In genomic region chr7:1644341-1645070, GRCh38 we compare ENCODE assay signal across 1 cellular context.
A peak's percentile ranks its signal among the peaks of the same experiment; 100 is the strongest.
TF ChIP-seq lines count a peak whose summit lies in the region.

No MANE protein-coding gene starts in this region.

TF ChIP-seq in HepG2, 621 proteins besides CTCF, POLR2A, EP300 and RAD21 (continued from another document and continues in another):
- TF ChIP-seq ZNF687 (CRISPR knock-in tag; IDR thresholded peaks at IDR 0.05) (peak; percentile 81), ELF4 (CRISPR knock-in tag; IDR thresholded peaks at IDR 0.05; ENCODE audit: borderline replicate concordance) (no peak), ZMYM3 (CRISPR knock-in tag; IDR thresholded peaks at IDR 0.05) (0 out of 2 replicates have a peak, but pooled peaks have one; percentile 8), ZFP1 (CRISPR knock-in tag; IDR thresholded peaks at IDR 0.05) (no peak), NKX3-1 (CRISPR knock-in tag; IDR thresholded peaks at IDR 0.05) (no peak), UBTF (CRISPR knock-in tag; IDR thresholded peaks at IDR 0.05) (peak; percentile 62), SKI (IDR thresholded peaks at IDR 0.05; ENCODE audit: partially characterized antibody) (peak; percentile 63), PITX1 (CRISPR knock-in tag; IDR thresholded peaks at IDR 0.05) (0 out of 2 replicates have a peak, but pooled peaks have one; percentile 30), ZNF547 (CRISPR knock-in tag; IDR thresholded peaks at IDR 0.05) (no peak), ZNF430 (CRISPR knock-in tag; IDR thresholded peaks at IDR 0.05) (peak; percentile 45; the same call in 1 of the 2 replicates), ZNF574 (CRISPR knock-in tag; IDR thresholded peaks at IDR 0.05) (0 out of 2 replicates have a peak, but pooled peaks have one; percentile 16), ZNF75D (CRISPR knock-in tag; IDR thresholded peaks at IDR 0.05; ENCODE audit: borderline replicate concordance) (no peak), ZNF768 (CRISPR knock-in tag; IDR thresholded peaks at IDR 0.05) (peak; percentile 96), ZIK1 (CRISPR knock-in tag; IDR thresholded peaks at IDR 0.05; ENCODE audit: borderline replicate concordance, low read depth) (0 out of 2 replicates have a peak, but pooled peaks have one; percentile 28), ZNF563 (CRISPR knock-in tag; IDR thresholded peaks at IDR 0.05) (peak; percentile 31; the same call in 1 of the 2 replicates), ZNF224 (CRISPR knock-in tag; IDR thresholded peaks at IDR 0.05) (no peak), ZNF263 (CRISPR knock-in tag; IDR thresholded peaks at IDR 0.05) (peak; percentile 97), SOX13 (IDR thresholded peaks at IDR 0.05) (no peak), SOX13 (CRISPR knock-in tag; conservative IDR thresholded peaks at IDR 0.05 in 1 of 2, IDR thresholded peaks at IDR 0.05 in 1 of 2) (no peak), HIVEP1 (CRISPR knock-in tag; IDR thresholded peaks at IDR 0.05) (no peak), ZFX (CRISPR knock-in tag; IDR thresholded peaks at IDR 0.05; ENCODE audit: low read depth) (peak; percentile 65), ZNF770 (CRISPR knock-in tag; IDR thresholded peaks at IDR 0.05) (peak; percentile 41; the same call in 1 of the 2 replicates), MAX (IDR thresholded peaks at IDR 0.05) (peak; percentile 53)
- TF ChIP-seq, protein P1, sequence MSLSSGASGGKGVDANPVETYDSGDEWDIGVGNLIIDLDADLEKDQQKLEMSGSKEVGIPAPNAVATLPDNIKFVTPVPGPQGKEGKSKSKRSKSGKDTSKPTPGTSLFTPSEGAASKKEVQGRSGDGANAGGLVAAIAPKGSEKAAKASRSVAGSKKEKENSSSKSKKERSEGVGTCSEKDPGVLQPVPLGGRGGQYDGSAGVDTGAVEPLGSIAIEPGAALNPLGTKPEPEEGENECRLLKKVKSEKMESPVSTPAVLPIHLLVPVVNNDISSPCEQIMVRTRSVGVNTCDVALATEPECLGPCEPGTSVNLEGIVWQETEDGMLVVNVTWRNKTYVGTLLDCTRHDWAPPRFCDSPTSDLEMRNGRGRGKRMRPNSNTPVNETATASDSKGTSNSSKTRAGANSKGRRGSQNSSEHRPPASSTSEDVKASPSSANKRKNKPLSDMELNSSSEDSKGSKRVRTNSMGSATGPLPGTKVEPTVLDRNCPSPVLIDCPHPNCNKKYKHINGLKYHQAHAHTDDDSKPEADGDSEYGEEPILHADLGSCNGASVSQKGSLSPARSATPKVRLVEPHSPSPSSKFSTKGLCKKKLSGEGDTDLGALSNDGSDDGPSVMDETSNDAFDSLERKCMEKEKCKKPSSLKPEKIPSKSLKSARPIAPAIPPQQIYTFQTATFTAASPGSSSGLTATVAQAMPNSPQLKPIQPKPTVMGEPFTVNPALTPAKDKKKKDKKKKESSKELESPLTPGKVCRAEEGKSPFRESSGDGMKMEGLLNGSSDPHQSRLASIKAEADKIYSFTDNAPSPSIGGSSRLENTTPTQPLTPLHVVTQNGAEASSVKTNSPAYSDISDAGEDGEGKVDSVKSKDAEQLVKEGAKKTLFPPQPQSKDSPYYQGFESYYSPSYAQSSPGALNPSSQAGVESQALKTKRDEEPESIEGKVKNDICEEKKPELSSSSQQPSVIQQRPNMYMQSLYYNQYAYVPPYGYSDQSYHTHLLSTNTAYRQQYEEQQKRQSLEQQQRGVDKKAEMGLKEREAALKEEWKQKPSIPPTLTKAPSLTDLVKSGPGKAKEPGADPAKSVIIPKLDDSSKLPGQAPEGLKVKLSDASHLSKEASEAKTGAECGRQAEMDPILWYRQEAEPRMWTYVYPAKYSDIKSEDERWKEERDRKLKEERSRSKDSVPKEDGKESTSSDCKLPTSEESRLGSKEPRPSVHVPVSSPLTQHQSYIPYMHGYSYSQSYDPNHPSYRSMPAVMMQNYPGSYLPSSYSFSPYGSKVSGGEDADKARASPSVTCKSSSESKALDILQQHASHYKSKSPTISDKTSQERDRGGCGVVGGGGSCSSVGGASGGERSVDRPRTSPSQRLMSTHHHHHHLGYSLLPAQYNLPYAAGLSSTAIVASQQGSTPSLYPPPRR (CRISPR knock-in tag; IDR thresholded peaks at IDR 0.05; ENCODE audit: borderline replicate concordance) = 0 out of 2 replicates have a peak, but pooled peaks have one; percentile 18
- TF ChIP-seq, protein P2, sequence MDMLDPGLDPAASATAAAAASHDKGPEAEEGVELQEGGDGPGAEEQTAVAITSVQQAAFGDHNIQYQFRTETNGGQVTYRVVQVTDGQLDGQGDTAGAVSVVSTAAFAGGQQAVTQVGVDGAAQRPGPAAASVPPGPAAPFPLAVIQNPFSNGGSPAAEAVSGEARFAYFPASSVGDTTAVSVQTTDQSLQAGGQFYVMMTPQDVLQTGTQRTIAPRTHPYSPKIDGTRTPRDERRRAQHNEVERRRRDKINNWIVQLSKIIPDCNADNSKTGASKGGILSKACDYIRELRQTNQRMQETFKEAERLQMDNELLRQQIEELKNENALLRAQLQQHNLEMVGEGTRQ (IDR thresholded peaks at IDR 0.05; ENCODE audit: low read depth, low read length) = no peak
- TF ChIP-seq, protein P2 (CRISPR knock-in tag; IDR thresholded peaks at IDR 0.05; ENCODE audit: borderline replicate concordance) = peak; percentile 44; the same call in 1 of the 2 replicates
- TF ChIP-seq, protein P3, sequence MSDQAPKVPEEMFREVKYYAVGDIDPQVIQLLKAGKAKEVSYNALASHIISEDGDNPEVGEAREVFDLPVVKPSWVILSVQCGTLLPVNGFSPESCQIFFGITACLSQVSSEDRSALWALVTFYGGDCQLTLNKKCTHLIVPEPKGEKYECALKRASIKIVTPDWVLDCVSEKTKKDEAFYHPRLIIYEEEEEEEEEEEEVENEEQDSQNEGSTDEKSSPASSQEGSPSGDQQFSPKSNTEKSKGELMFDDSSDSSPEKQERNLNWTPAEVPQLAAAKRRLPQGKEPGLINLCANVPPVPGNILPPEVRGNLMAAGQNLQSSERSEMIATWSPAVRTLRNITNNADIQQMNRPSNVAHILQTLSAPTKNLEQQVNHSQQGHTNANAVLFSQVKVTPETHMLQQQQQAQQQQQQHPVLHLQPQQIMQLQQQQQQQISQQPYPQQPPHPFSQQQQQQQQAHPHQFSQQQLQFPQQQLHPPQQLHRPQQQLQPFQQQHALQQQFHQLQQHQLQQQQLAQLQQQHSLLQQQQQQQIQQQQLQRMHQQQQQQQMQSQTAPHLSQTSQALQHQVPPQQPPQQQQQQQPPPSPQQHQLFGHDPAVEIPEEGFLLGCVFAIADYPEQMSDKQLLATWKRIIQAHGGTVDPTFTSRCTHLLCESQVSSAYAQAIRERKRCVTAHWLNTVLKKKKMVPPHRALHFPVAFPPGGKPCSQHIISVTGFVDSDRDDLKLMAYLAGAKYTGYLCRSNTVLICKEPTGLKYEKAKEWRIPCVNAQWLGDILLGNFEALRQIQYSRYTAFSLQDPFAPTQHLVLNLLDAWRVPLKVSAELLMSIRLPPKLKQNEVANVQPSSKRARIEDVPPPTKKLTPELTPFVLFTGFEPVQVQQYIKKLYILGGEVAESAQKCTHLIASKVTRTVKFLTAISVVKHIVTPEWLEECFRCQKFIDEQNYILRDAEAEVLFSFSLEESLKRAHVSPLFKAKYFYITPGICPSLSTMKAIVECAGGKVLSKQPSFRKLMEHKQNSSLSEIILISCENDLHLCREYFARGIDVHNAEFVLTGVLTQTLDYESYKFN (CRISPR knock-in tag; conservative IDR thresholded peaks at IDR 0.05) = peak; percentile 23; the same call in 1 of the 2 replicates
